Comparison of ENCODE assay signal across 11 cellular contexts in genomic region chr15:63332367-63333078, GRCh38. TPM values are rescaled to one million over a fixed set of nuclear protein-coding genes. Genes with fewer than 3 reads are reported as not detected.
DNase-seq lines count a peak whose midpoint lies in the region; FAIRE-seq and TF ChIP-seq lines count a peak whose summit lies in the region.
"Had no signal": no experiment of that assay in that cellular context is flagged by ENCODE, and none has a peak within 500 bp of the region (broad histone marks: within the 10 kb centered on the region; RNA-seq: fewer than 3 reads in every experiment).

No MANE protein-coding gene starts in this region.

- H3K4me3 ChIP-seq in retinal pigment epithelial cell (ENCODE audit: low read length) (no peak overlapping the region), small intestine (ENCODE audit: low read depth in 1 of 2, low read length in 2 of 2) (no peak overlapping the region)

- no peaks in the 10 kb centered on the region for H3K27me3 ChIP-seq in small intestine (ENCODE audit: control insufficient read depth in 2 of 2, insufficient read depth in 2 of 2, low read length in 2 of 2)

- H3K4me1 ChIP-seq in small intestine (ENCODE audit: control insufficient read depth in 2 of 2, insufficient read depth in 1 of 2, low read depth in 1 of 2, low read length in 1 of 2) = no peaks in the 10 kb centered on the region

- TF ChIP-seq CTCF in retinal pigment epithelial cell (conservative IDR thresholded peaks at IDR 0.05; ENCODE audit: low read depth, low read length) = no peak

- DNase-seq in GM04503 (ENCODE audit: low read depth) = peak; percentile 51
- DNase-seq in NCI-H69 (lab: John Stamatoyannopoulos, UW) = peak; percentile 25
- DNase-seq in ecto neural progenitor cell (ENCODE audit: low spot score) = peak; percentile 30
- DNase-seq in retinal pigment epithelial cell (ENCODE audit: low read depth) = peak; percentile 70
- DNase-seq in NCI-H128 (lab: John Stamatoyannopoulos, UW; ENCODE audit: unreplicated experiment) = no peak
- no peak for DNase-seq in small intestine
- no peak for DNase-seq in activated gamma-delta T cell treated with Interleukin-2 at 50 U/mL for 16 hours
- DNase-seq: activated CD4-positive, alpha-beta memory T cell treated with anti-CD3 and anti-CD28 coated beads for 36 hours; natural killer cell; NCI-H1105; stimulated activated CD4-positive, alpha-beta T cell treated with anti-CD3 and anti-CD28 coated beads, Interleukin-2, amount 100 ng/mL, for 24 hours had no signal

- H3K9me3 ChIP-seq in small intestine (ENCODE audit: control insufficient read depth, low read depth) = no peaks in the 10 kb centered on the region

- 53 to 66% (median 65%) methylated on average over 8 of the region's 8 CpGs for WGBS in small intestine, 3 donors

- no peak for FAIRE-seq in small intestine (lab: Jason Lieb, UNC)

- no peaks in the 10 kb centered on the region for H3K36me3 ChIP-seq in small intestine (ENCODE audit: control insufficient read depth in 2 of 2, insufficient read depth in 2 of 2, low read length in 2 of 2)

- no peak overlapping the region for H3K27ac ChIP-seq in small intestine (ENCODE audit: low read depth in 1 of 2, low read length in 1 of 2)

RNA-seq across cellular contexts. Expression of gene CA12, which starts 49.1 kb away (rescaled TPM):
- polyA plus RNA-seq in small intestine = 1 to 10 TPM in 1 of 3 donors, under 1 TPM in 1, not detected in 1; 0.27 to 1.8 TPM

RNA-seq across cellular contexts. Expression of gene APH1B, which starts 55.1 kb away (rescaled TPM):
- polyA plus RNA-seq in small intestine = 1 to 10 TPM; 1.4 to 4.5 (median 1.8) TPM

Comparison
In these comparisons a context has a peak if more than half of its experiments do, and no peak if none do; other contexts are left out.
1. DNase-seq: peak in GM04503 (single experiment), NCI-H69 (single experiment), ecto neural progenitor cell (single experiment) and retinal pigment epithelial cell (single experiment); none in NCI-H128 (single experiment), small intestine (single experiment) and activated gamma-delta T cell treated with Interleukin-2 at 50 U/mL for 16 hours (single experiment).